ENCODE assay signal across 8 cellular contexts in the genomic region with DNA sequence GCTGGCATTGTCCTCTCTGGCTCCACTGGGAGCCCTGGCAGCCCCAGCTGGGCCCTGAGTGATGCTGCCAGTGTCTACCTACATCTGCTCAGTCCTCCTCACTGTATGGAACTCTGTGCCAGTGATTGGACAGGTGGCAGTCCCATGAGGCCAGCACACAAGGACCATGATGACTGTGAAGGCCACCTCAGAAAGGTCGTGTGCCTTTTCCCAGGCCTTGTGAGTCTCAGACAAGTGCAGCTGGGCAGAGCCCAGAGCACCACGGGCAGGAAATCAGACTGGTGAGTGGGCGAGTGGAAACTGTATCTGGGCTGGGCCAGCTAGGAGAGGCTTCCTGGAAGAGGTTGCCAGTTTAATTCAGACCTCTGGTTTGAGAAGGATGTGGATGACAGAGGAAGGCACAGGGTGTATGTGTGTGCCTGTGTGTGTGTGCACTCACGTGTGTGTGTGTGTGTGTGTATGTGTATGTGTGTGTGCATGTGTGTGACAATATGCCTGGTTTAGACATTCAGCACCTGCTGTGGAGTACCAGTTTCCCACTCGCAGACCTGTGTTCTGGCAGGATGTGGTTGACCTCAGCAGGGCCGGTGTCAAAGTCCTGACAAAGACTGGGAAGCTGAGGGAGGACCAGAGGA. TPM values are rescaled to one million over a fixed set of nuclear protein-coding genes. Genes with fewer than 3 reads are reported as not detected.
DNase-seq lines count a peak whose midpoint lies in the region; ATAC-seq and TF ChIP-seq lines count a peak whose summit lies in the region.

No MANE protein-coding gene starts in this region.

- no peak for TF ChIP-seq EP300 in upper lobe of left lung (IDR thresholded peaks at IDR 0.05)

- TF ChIP-seq POLR2A in upper lobe of left lung (IDR thresholded peaks at IDR 0.05) = no peak

- POLR2A ChIA-PET in RWPE1 (lab: Yijun Ruan, JAX; ENCODE audit: low non-redundant PET) = no interaction called here

- peak; percentile 61 for DNase-seq in activated naive CD4-positive, alpha-beta T cell treated with Interleukin-2 at 50 U/mL for 16 hours
- DNase-seq in activated naive CD4-positive, alpha-beta T cell treated with anti-CD3 and anti-CD28 coated beads, Interleukin-2, amount 50 U/mL, for 16 hours = no peak
- no peak for DNase-seq in RWPE1 (ENCODE audit: low spot score)
- no peak for DNase-seq in upper lobe of left lung
- DNase-seq in amniotic stem cell (lab: John Stamatoyannopoulos, UW) = no peak
- no peak for DNase-seq in NAMALWA (ENCODE audit: low spot score)
- DNase-seq in NCI-H2029 (lab: John Stamatoyannopoulos, UW) = no peak

- H3K4me3 ChIP-seq in esophagus (ENCODE audit: low read depth in 1 of 2, low read length in 2 of 2) = no peak overlapping the region
- no peak overlapping the region for H3K4me3 ChIP-seq in upper lobe of left lung

- H3K9me3 ChIP-seq in esophagus (ENCODE audit: control insufficient read depth in 2 of 2, insufficient read depth in 1 of 2, low read depth in 1 of 2, low read length in 1 of 2) (no peaks in the 10 kb centered on the region), upper lobe of left lung (no peaks in the 10 kb centered on the region)

- H3K27ac ChIP-seq in RWPE1 (peak overlapping the region; percentile 81), esophagus (ENCODE audit: low read depth in 2 of 2, low read length in 1 of 2) (peak overlapping the region; percentile 68 to 92), upper lobe of left lung (peak overlapping the region in 3 of 4 donors; percentile 29 to 55 (median 49))

- 27 to 36% methylated on average over 6 of the region's 6 CpGs for WGBS in esophagus, 2 donors
- 38 to 48% methylated on average over 6 of the region's 6 CpGs for WGBS in upper lobe of left lung, 2 donors

- TF ChIP-seq CTCF in RWPE1 (conservative IDR thresholded peaks at IDR 0.05; ENCODE audit: low read depth) (no peak), upper lobe of left lung (IDR thresholded peaks at IDR 0.05) (no peak)

- H3K27me3 ChIP-seq in esophagus (ENCODE audit: control insufficient read depth in 1 of 2, insufficient read depth in 2 of 2, low read length in 2 of 2) (no peaks in the 10 kb centered on the region), upper lobe of left lung (no peaks in the 10 kb centered on the region)

- CTCF ChIA-PET in RWPE1 (lab: Yijun Ruan, JAX) = interaction anchor here (0.9 kb wide), 1 partner anchor 9 kb away, joined by 4 read pairs; no protein-coding TSS in a partner anchor

- ATAC-seq in upper lobe of left lung (ENCODE audit: low FRiP score in 2 of 2) = no peak

- H3K4me1 ChIP-seq in esophagus (ENCODE audit: control insufficient read depth in 2 of 2, insufficient read depth in 2 of 2, low read length in 1 of 2) (peaks cover 27 to 49% of the 10 kb centered on the region in 2 donors), upper lobe of left lung (peaks cover 63 to 80% (median 71%) of the 10 kb centered on the region in 4 donors)

- H3K36me3 ChIP-seq in esophagus (ENCODE audit: control insufficient read depth in 2 of 2, insufficient read depth in 2 of 2, low read length in 1 of 2) (peaks cover 0 to 3% of the 10 kb centered on the region in 2 donors), upper lobe of left lung (no peaks in the 10 kb centered on the region)

RNA-seq across cellular contexts. Expression of a gene that starts 7.0 kb away (rescaled TPM):
- polyA plus RNA-seq in esophagus = 10 to 100 TPM; 33.8 to 39.1 TPM
- total RNA-seq in upper lobe of left lung = 100 to 1,000 TPM in 1 of 6 donors, 10 to 100 TPM in 5; 30.2 to 102 (median 70.1) TPM

RNA-seq across cellular contexts. Expression of a gene that starts 12.4 kb away (rescaled TPM):
- 1 to 10 TPM; 5.5 to 7.0 TPM for polyA plus RNA-seq in esophagus
- 10 to 100 TPM; 35.8 to 66.9 (median 43.1) TPM for total RNA-seq in upper lobe of left lung

RNA-seq across cellular contexts. Expression of a gene that starts 50.8 kb away (rescaled TPM):
- 1 to 10 TPM in 1 of 2 donors, under 1 TPM in 1; 0.93 to 2.8 TPM for polyA plus RNA-seq in esophagus
- 1 to 10 TPM in 2 of 6 donors, under 1 TPM in 4; 0.15 to 3.1 (median 0.88) TPM for total RNA-seq in upper lobe of left lung

RNA-seq across cellular contexts. Expression of a gene that starts 54.6 kb away (rescaled TPM):
- 10 to 100 TPM in 1 of 2 donors, 1 to 10 TPM in 1; 8.3 to 12.9 TPM for polyA plus RNA-seq in esophagus
- 10 to 100 TPM in 3 of 6 donors, 1 to 10 TPM in 3; 5.0 to 25.3 (median 9.6) TPM for total RNA-seq in upper lobe of left lung

RNA-seq across cellular contexts. Expression of a gene that starts 56.4 kb away (rescaled TPM):
- polyA plus RNA-seq in esophagus = 1 to 10 TPM; 1.8 to 2.0 TPM
- 1 to 10 TPM; 4.7 to 7.5 (median 5.7) TPM for total RNA-seq in upper lobe of left lung
